22 cellular contexts compared by ENCODE assay signal in genomic region chr17:31699281-31699680, GRCh38.
A peak's percentile ranks its signal among the peaks of the same experiment; 100 is the strongest.
DNase-seq lines count a peak whose midpoint lies in the region; ATAC-seq and TF ChIP-seq lines count a peak whose summit lies in the region.
"Had no signal": no experiment of that assay in that cellular context is flagged by ENCODE, and none has a peak within 500 bp of the region (broad histone marks: within the 10 kb centered on the region; RNA-seq: fewer than 3 reads in every experiment).

No MANE protein-coding gene starts in this region.

- no peaks in the 10 kb centered on the region for H3K36me3 ChIP-seq in HCT116 (ENCODE audit: control insufficient read depth in 1 of 2, insufficient read depth in 2 of 2, low read length in 2 of 2)
- H3K36me3 ChIP-seq in fibroblast of lung (ENCODE audit: control insufficient read depth, insufficient read depth, low read length): no peaks in the 10 kb centered on the region
- H3K36me3 ChIP-seq: heart right ventricle had no signal

- H2AFZ ChIP-seq in HCT116 (ENCODE audit: low read depth, low read length, poor library complexity, severe bottlenecking) (no peak overlapping the region), fibroblast of lung (ENCODE audit: low read length) (no peak overlapping the region)
- H2AFZ ChIP-seq: parathyroid adenoma had no signal

- RAD21 ChIA-PET in HCT116 (lab: Charles Lee; ENCODE audit: low non-redundant PET in 1 of 2, low total read pairs in 2 of 2, uncharacterized antibody in 2 of 2, unreplicated experiment in 2 of 2): no interaction called here

- peak; percentile 46 for DNase-seq in Daoy (ENCODE audit: low read depth)
- DNase-seq in HCT116 (ENCODE audit: low read depth, low spot score): no peak
- DNase-seq in RPMI7951 (ENCODE audit: low read depth): peak; percentile 37
- peak; percentile 46 to 49 for DNase-seq in fibroblast of lung (ENCODE audit: low read depth in 2 of 2)
- no peak for DNase-seq in islet precursor cell
- no peak for DNase-seq in activated CD4-positive, CD25-positive, alpha-beta regulatory T cell treated with anti-CD3 and anti-CD28 coated beads, Interleukin-2, amount 50 U/mL, for 72 hours
- no peak for DNase-seq in stimulated activated CD4-positive, alpha-beta T cell treated with anti-CD3 and anti-CD28 coated beads, Interleukin-2, amount 100 ng/mL, for 48 hours
- no peak for DNase-seq in C1 segment of cervical spinal cord (lab: John Stamatoyannopoulos, UW)
- DNase-seq: activated CD4-positive, alpha-beta T cell treated with anti-CD3 and anti-CD28 coated beads, Interleukin-2, amount 50 U/mL, for 4 hours; activated naive CD4-positive, alpha-beta T cell treated with anti-CD3 and anti-CD28 coated beads, Interleukin-2, amount 10 ng/mL, durations not matched to agents 7 days and 5 days; aorta; cerebellar nuclear complex; effector memory CD4-positive, alpha-beta T cell; heart right ventricle; immature natural killer cell; naive B cell; NCI-H1092; NCI-H2107; NCI-H774; substantia nigra had no signal

- TF ChIP-seq CTCF in HCT116 (IDR thresholded peaks at IDR 0.05 in 2 of 3, conservative IDR thresholded peaks at IDR 0.05 in 1 of 3; ENCODE audit: borderline replicate concordance in 1 of 3, insufficient read depth in 1 of 3, low read depth in 2 of 3, low read length in 2 of 3) (no peak), fibroblast of lung (conservative IDR thresholded peaks at IDR 0.05 in 1 of 2, IDR thresholded peaks at IDR 0.05 in 1 of 2; ENCODE audit: low read depth in 1 of 2, low read length in 2 of 2) (no peak)

- H4K20me1 ChIP-seq in HCT116 (ENCODE audit: insufficient read depth): no peaks in the 10 kb centered on the region
- no peaks in the 10 kb centered on the region for H4K20me1 ChIP-seq in fibroblast of lung (ENCODE audit: control insufficient read depth, extremely low read depth, insufficient read depth, low read length)

- H3K79me2 ChIP-seq in HCT116 (ENCODE audit: insufficient read depth, low read length) (no peaks in the 10 kb centered on the region), fibroblast of lung (ENCODE audit: control insufficient read depth, insufficient read depth, low read length) (no peaks in the 10 kb centered on the region)
- H3K79me2 ChIP-seq: parathyroid adenoma had no signal

- no TSS peak for BruUV-seq in HCT116 (replicated peaks; lab: Mats Ljungman, UMichigan)

- no peak overlapping the region for H3K4me2 ChIP-seq in HCT116 (ENCODE audit: low read length)
- no peak overlapping the region for H3K4me2 ChIP-seq in fibroblast of lung (ENCODE audit: extremely low read depth, insufficient read depth, low read length)

- H3K27ac ChIP-seq in HCT116 (ENCODE audit: low read depth, low read length): no peak overlapping the region
- H3K27ac ChIP-seq in fibroblast of lung (ENCODE audit: insufficient read depth, low read length): no peak overlapping the region
- H3K27ac ChIP-seq: parathyroid adenoma had no signal

- H3K4me1 ChIP-seq in HCT116 (ENCODE audit: control insufficient read depth in 1 of 2, insufficient read depth in 2 of 2, low read length in 2 of 2): peaks cover 0 to 4% of the 10 kb centered on the region in 2 experiments; a peak in 1 of 4 replicates
- peaks cover 18% of the 10 kb centered on the region for H3K4me1 ChIP-seq in fibroblast of lung (ENCODE audit: control insufficient read depth, extremely low read depth, insufficient read depth, low read length)
- H3K4me1 ChIP-seq: parathyroid adenoma had no signal

- no peak for TF ChIP-seq RAD21 in HCT116 (IDR thresholded peaks at IDR 0.05; ENCODE audit: low read depth)

- POLR2A ChIA-PET in HCT116 (lab: Charles Lee): interaction anchor here (0.7 kb wide), 1 partner anchor 57 kb away, joined by 3 read pairs; no protein-coding TSS in a partner anchor

- no peaks in the 10 kb centered on the region for H3K9me3 ChIP-seq in HCT116 (ENCODE audit: control insufficient read depth in 1 of 2, insufficient read depth in 1 of 2, low read depth in 1 of 2, low read length in 2 of 2)
- H3K9me3 ChIP-seq in fibroblast of lung (ENCODE audit: control insufficient read depth, insufficient read depth, low read depth, low read length): no peaks in the 10 kb centered on the region

- CTCF ChIA-PET in HCT116 (lab: Charles Lee): no interaction called here

- H3K4me3 ChIP-seq in HCT116 (replicated peaks in 1 of 2; ENCODE audit: low read depth in 1 of 2, low read length in 2 of 2): no peak overlapping the region
- no peak overlapping the region for H3K4me3 ChIP-seq in fibroblast of lung (replicated peaks in 1 of 4; ENCODE audit: control extremely low read depth in 1 of 4, insufficient read depth in 1 of 4, low read depth in 3 of 4, low read length in 4 of 4)
- H3K4me3 ChIP-seq: heart right ventricle had no signal

- intact Hi-C loops in HCT116 (cut with micrococcal nuclease): no loop called here

- no peaks in the 10 kb centered on the region for H3K9me2 ChIP-seq in HCT116 (ENCODE audit: insufficient read depth)

- no peak overlapping the region for H3K9ac ChIP-seq in HCT116 (ENCODE audit: low read length)
- H3K9ac ChIP-seq in fibroblast of lung (ENCODE audit: insufficient read depth, low read length): no peak overlapping the region
- H3K9ac ChIP-seq: parathyroid adenoma had no signal

- no peaks in the 10 kb centered on the region for H3K27me3 ChIP-seq in HCT116 (ENCODE audit: insufficient read depth, low read length)
- no peaks in the 10 kb centered on the region for H3K27me3 ChIP-seq in fibroblast of lung (ENCODE audit: control insufficient read depth, insufficient read depth, low read length)
- H3K27me3 ChIP-seq: heart right ventricle had no signal

- ATAC-seq in HCT116: peak; percentile 84
- ATAC-seq: heart right ventricle, Panc1 had no signal

- TF ChIP-seq POLR2A in HCT116 (IDR thresholded peaks at IDR 0.05; ENCODE audit: borderline replicate concordance, extremely low read depth, insufficient read depth, insufficient read length): no peak

TF ChIP-seq in HCT116, 20 proteins besides CTCF, POLR2A, EP300 and RAD21:
- TF ChIP-seq SP1 (IDR thresholded peaks at IDR 0.05; ENCODE audit: low read depth) (no peak), FOSL1 (IDR thresholded peaks at IDR 0.05; ENCODE audit: low read depth) (no peak), ZFX (IDR thresholded peaks at IDR 0.05) (no peak), ELF1 (IDR thresholded peaks at IDR 0.05; ENCODE audit: borderline replicate concordance, low read depth) (no peak), CBX3 (IDR thresholded peaks at IDR 0.05; ENCODE audit: low read depth) (0 out of 2 replicates have a peak, but pooled peaks have one; percentile 45)
TF ChIP-seq in HCT116: peak in this region for 1.

Comparison
In these comparisons a context has a peak if more than half of its experiments do, and no peak if none do; other contexts are left out.
1. DNase-seq: peak in Daoy (single experiment), RPMI7951 (single experiment) and fibroblast of lung (2 of 2); none in HCT116 (single experiment), islet precursor cell (single experiment), activated CD4-positive, CD25-positive, alpha-beta regulatory T cell treated with anti-CD3 and anti-CD28 coated beads, Interleukin-2, amount 50 U/mL, for 72 hours (single experiment), stimulated activated CD4-positive, alpha-beta T cell treated with anti-CD3 and anti-CD28 coated beads, Interleukin-2, amount 100 ng/mL, for 48 hours (0 of 2) and C1 segment of cervical spinal cord (0 of 14).